ENCODE assay signal across 8 cellular contexts in genomic region chrX:129540068-129540653, GRCh38. TPM values are rescaled to one million over a fixed set of nuclear protein-coding genes. Genes with fewer than 3 reads are reported as not detected.
DNase-seq lines count a peak whose midpoint lies in the region; ATAC-seq lines count a peak whose summit lies in the region.

TSS of gene OCRL (plus strand) at chrX:129540259. CDS start at chrX:129540440, 181 bp downstream.

- no peaks in the 10 kb centered on the region for H3K36me3 ChIP-seq in CD4-positive, alpha-beta memory T cell (ENCODE audit: insufficient read depth, low read length)

- peak; percentile 91 for ATAC-seq in HG03378 (IDR thresholded peaks at IDR 0.05; ENCODE audit: unreplicated experiment)
- ATAC-seq in stimulated activated naive B cell treated with anti-CD40 and anti-IgM and Interleukin-4, amounts not matched to agents 10 μg/mL and 1 μg/mL and 100 μg/mL, for 72 hours (replicated peaks), result peak; percentile 88 to 91

- peak within 1 kb of the TSS; percentile 72 to 92 (median 78) for H3K4me3 Mint-ChIP-seq in CD4-positive, alpha-beta memory T cell
- peak within 1 kb of the TSS; percentile 75 to 81 for H3K4me3 Mint-ChIP-seq in stimulated activated naive B cell treated with anti-CD40 and anti-IgM and Interleukin-4, amounts not matched to agents 10 μg/mL and 1 μg/mL and 100 μg/mL, for 72 hours

- no peaks in the 10 kb centered on the region for H3K4me1 ChIP-seq in CD4-positive, alpha-beta memory T cell (ENCODE audit: insufficient read depth, low read length)

- peaks cover 0 to 1% (median 0%) of the 10 kb centered on the region in 8 donors for H3K9me3 Mint-ChIP-seq in CD4-positive, alpha-beta memory T cell
- H3K9me3 Mint-ChIP-seq in stimulated activated naive B cell treated with anti-CD40 and anti-IgM and Interleukin-4, amounts not matched to agents 10 μg/mL and 1 μg/mL and 100 μg/mL, for 72 hours, result no peaks in the 10 kb centered on the region

- H3K27ac ChIP-seq in CD4-positive, alpha-beta memory T cell (ENCODE audit: low read depth, low read length), result no peak within 1 kb of the TSS

- DNase-seq in CD4-positive, alpha-beta memory T cell, result peak in 4 of 5 donors; percentile 25 to 38 (median 34)
- DNase-seq in GM19240 (ENCODE audit: insufficient read length, low spot score), result peak; percentile 39
- DNase-seq in NCI-H526 treated with DMSO at 0.1 percent for 48 hours (lab: John Stamatoyannopoulos, UW), result peak; percentile 38
- DNase-seq in activated CD8-positive, alpha-beta memory T cell treated with anti-CD3 and anti-CD28 coated beads for 24 hours, result peak; percentile 69
- DNase-seq in epidermal melanocyte (ENCODE audit: insufficient read length, low spot score), result peak; percentile 52
- DNase-seq in midbrain (lab: John Stamatoyannopoulos, UW), result peak; percentile 62
- peak; percentile 58 for DNase-seq in stimulated activated naive B cell treated with anti-CD40 and anti-IgM and Interleukin-4, amounts not matched to agents 10 μg/mL and 1 μg/mL and 100 μg/mL, for 72 hours

- peak within 1 kb of the TSS; percentile 11 to 28 for H3K4me3 ChIP-seq in CD4-positive, alpha-beta memory T cell (ENCODE audit: low read length in 2 of 2)

- no peaks in the 10 kb centered on the region for H3K9me3 ChIP-seq in CD4-positive, alpha-beta memory T cell (ENCODE audit: control insufficient read depth in 1 of 2, low read length in 2 of 2)

- peaks cover 0 to 13% (median 2%) of the 10 kb centered on the region in 4 donors for H3K4me1 Mint-ChIP-seq in CD4-positive, alpha-beta memory T cell
- H3K4me1 Mint-ChIP-seq in stimulated activated naive B cell treated with anti-CD40 and anti-IgM and Interleukin-4, amounts not matched to agents 10 μg/mL and 1 μg/mL and 100 μg/mL, for 72 hours, result peaks cover 1 to 7% of the 10 kb centered on the region in 2 donors

- CTCF ChIA-PET in CD4-positive, alpha-beta memory T cell (lab: Charles Lee; ENCODE audit: partially characterized antibody), result no interaction called here

- POLR2A ChIA-PET in CD4-positive, alpha-beta memory T cell (lab: Charles Lee; ENCODE audit: partially characterized antibody), result no interaction called here

- peak within 1 kb of the TSS in 1 of 7 donors; percentile 9 for H3K27ac Mint-ChIP-seq in CD4-positive, alpha-beta memory T cell
- H3K27ac Mint-ChIP-seq in stimulated activated naive B cell treated with anti-CD40 and anti-IgM and Interleukin-4, amounts not matched to agents 10 μg/mL and 1 μg/mL and 100 μg/mL, for 72 hours, result no peak within 1 kb of the TSS

- intact Hi-C loops in CD4-positive, alpha-beta memory T cell (cut with micrococcal nuclease), result loop anchor here (2.0 kb wide), 1 partner anchor 17 kb away; the partner anchor contains the start of gene SMARCA1

- peaks cover 4 to 7% of the 10 kb centered on the region in 2 donors for H3K27me3 Mint-ChIP-seq in CD4-positive, alpha-beta memory T cell
- peaks cover 5 to 13% of the 10 kb centered on the region in 2 donors for H3K27me3 Mint-ChIP-seq in stimulated activated naive B cell treated with anti-CD40 and anti-IgM and Interleukin-4, amounts not matched to agents 10 μg/mL and 1 μg/mL and 100 μg/mL, for 72 hours

- no peaks in the 10 kb centered on the region for H3K27me3 ChIP-seq in CD4-positive, alpha-beta memory T cell (ENCODE audit: insufficient read depth, low read length)

- no peaks in the 10 kb centered on the region for H3K36me3 Mint-ChIP-seq in CD4-positive, alpha-beta memory T cell
- H3K36me3 Mint-ChIP-seq in stimulated activated naive B cell treated with anti-CD40 and anti-IgM and Interleukin-4, amounts not matched to agents 10 μg/mL and 1 μg/mL and 100 μg/mL, for 72 hours, result no peaks in the 10 kb centered on the region

RNA-seq across cellular contexts. Expression of gene OCRL, which starts in this region (rescaled TPM):
- total RNA-seq in CD4-positive, alpha-beta memory T cell, result 1 to 10 TPM; 2.0 to 2.4 TPM
- under 1 TPM in 1 of 2 donors, not detected in 1; 0.99 TPM for polyA plus RNA-seq in CD4-positive, alpha-beta memory T cell
